ENCODE assay signal across 1 cellular context in the genomic region with DNA sequence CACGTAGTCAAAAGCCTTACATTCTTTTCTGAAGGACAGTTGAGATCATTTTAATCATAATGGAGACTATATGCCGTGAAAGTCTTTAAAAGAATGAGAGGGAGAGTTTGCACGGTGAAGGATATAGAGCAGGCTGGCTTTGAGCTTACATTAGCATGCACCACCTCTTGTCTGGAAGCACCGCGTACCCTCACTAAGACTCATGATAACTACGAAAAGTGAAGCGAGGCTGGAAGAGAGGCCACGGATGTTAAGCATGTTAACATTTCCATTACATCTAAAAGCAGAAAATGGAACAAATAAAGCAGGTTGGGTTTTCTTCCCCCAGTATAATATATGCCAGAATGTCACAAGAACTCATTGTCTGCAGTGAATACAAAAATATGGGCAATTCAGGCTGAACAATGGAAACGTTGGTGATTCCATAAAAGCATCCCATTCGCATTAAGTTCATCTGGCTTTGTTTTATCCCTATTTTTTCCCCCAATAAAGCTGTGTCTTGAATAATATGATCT.
TF ChIP-seq lines count a peak whose summit lies in the region.

No MANE protein-coding gene starts in this region.

TF ChIP-seq in GM23338, 12 proteins besides CTCF, POLR2A, EP300 and RAD21 (continued from another document):
- TF ChIP-seq, protein P1, sequence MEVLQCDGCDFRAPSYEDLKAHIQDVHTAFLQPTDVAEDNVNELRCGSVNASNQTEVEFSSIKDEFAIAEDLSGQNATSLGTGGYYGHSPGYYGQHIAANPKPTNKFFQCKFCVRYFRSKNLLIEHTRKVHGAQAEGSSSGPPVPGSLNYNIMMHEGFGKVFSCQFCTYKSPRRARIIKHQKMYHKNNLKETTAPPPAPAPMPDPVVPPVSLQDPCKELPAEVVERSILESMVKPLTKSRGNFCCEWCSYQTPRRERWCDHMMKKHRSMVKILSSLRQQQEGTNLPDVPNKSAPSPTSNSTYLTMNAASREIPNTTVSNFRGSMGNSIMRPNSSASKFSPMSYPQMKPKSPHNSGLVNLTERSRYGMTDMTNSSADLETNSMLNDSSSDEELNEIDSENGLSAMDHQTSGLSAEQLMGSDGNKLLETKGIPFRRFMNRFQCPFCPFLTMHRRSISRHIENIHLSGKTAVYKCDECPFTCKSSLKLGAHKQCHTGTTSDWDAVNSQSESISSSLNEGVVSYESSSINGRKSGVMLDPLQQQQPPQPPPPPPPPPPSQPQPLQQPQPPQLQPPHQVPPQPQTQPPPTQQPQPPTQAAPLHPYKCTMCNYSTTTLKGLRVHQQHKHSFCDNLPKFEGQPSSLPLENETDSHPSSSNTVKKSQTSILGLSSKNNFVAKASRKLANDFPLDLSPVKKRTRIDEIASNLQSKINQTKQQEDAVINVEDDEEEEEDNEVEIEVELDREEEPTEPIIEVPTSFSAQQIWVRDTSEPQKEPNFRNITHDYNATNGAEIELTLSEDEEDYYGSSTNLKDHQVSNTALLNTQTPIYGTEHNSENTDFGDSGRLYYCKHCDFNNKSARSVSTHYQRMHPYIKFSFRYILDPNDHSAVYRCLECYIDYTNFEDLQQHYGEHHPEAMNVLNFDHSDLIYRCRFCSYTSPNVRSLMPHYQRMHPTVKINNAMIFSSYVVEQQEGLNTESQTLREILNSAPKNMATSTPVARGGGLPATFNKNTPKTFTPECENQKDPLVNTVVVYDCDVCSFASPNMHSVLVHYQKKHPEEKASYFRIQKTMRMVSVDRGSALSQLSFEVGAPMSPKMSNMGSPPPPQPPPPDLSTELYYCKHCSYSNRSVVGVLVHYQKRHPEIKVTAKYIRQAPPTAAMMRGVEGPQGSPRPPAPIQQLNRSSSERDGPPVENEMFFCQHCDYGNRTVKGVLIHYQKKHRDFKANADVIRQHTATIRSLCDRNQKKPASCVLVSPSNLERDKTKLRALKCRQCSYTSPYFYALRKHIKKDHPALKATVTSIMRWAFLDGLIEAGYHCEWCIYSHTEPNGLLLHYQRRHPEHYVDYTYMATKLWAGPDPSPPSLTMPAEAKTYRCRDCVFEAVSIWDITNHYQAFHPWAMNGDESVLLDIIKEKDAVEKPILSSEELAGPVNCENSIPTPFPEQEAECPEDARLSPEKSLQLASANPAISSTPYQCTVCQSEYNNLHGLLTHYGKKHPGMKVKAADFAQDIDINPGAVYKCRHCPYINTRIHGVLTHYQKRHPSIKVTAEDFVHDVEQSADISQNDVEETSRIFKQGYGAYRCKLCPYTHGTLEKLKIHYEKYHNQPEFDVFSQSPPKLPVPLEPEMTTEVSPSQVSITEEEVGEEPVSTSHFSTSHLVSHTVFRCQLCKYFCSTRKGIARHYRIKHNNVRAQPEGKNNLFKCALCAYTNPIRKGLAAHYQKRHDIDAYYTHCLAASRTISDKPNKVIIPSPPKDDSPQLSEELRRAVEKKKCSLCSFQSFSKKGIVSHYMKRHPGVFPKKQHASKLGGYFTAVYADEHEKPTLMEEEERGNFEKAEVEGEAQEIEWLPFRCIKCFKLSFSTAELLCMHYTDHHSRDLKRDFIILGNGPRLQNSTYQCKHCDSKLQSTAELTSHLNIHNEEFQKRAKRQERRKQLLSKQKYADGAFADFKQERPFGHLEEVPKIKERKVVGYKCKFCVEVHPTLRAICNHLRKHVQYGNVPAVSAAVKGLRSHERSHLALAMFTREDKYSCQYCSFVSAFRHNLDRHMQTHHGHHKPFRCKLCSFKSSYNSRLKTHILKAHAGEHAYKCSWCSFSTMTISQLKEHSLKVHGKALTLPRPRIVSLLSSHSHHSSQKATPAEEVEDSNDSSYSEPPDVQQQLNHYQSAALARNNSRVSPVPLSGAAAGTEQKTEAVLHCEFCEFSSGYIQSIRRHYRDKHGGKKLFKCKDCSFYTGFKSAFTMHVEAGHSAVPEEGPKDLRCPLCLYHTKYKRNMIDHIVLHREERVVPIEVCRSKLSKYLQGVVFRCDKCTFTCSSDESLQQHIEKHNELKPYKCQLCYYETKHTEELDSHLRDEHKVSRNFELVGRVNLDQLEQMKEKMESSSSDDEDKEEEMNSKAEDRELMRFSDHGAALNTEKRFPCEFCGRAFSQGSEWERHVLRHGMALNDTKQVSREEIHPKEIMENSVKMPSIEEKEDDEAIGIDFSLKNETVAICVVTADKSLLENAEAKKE (CRISPR knock-in tag; IDR thresholded peaks at IDR 0.05) = no peak
- TF ChIP-seq JUNB (IDR thresholded peaks at IDR 0.05; ENCODE audit: unreplicated experiment) (no peak), EZH2 (IDR thresholded peaks at IDR 0.05; ENCODE audit: low read depth, unreplicated experiment) (no peak)
